ENCODE assay signal across 8 cellular contexts in the genomic region with DNA sequence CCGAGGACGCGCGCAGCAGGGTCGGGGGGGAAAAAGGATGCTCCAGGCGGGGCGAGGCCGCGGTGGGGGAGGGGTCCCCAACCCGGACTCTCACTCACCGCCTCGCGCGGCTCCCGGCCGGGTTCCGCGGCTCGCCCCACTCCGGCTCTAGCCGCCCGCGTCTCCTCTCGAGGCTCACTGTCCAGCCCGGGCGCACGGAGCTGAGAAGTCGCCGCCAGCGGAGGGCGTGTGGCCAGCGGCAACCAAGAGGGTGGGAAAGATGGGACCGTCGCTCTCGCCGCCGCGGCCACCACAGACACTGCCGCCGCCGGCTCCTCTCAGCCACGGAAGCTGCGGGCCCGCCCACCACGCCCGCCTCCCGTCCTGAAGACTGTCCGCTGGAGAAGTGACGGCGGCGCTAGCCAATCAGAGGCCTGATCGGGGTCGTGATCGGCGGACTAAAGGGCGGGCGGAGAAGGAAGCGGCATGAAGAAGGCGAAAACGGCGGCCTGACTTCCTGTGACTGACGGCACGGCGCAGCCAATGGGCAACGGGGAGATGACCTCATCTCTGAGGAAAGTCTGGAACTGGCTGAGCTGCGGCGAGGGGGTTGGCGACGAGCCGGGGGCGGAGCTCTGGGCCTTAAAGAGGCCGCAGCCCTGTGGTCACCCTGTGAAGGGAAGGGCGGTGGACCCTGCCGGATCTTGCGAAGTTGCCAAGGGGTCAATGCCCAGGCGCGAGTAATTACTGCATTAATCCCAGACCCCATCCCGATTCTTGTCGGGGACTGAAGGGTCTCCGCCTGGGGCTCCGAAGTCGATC. TPM values are rescaled to one million over a fixed set of nuclear protein-coding genes. Genes with fewer than 3 reads are reported as not detected.
DNase-seq lines count a peak whose midpoint lies in the region; ATAC-seq and TF ChIP-seq lines count a peak whose summit lies in the region.

A gene (minus strand): TSS at position 340 of the 801 bp plus-strand sequence.

- TF ChIP-seq CTCF in upper lobe of right lung (IDR thresholded peaks at IDR 0.05), result no peak

- H3K4me1 Mint-ChIP-seq in T-helper 17 cell, result peaks cover 27% of the 10 kb centered on the region

- no peaks in the 10 kb centered on the region for H3K9me3 ChIP-seq in T-helper 17 cell (ENCODE audit: control insufficient read depth, low read length, poor library complexity, severe bottlenecking)
- no peaks in the 10 kb centered on the region for H3K9me3 ChIP-seq in upper lobe of right lung

- no peaks in the 10 kb centered on the region for H3K27me3 Mint-ChIP-seq in T-helper 17 cell

- ATAC-seq in HG02885 (IDR thresholded peaks at IDR 0.05; ENCODE audit: poor library complexity, unreplicated experiment) (peak; percentile 95), T-helper 17 cell (peak; percentile 94), left cardiac atrium (peak; percentile 97 to 98), upper lobe of right lung (peak; percentile 97)

- DNase-seq in NCI-H1694 treated with DMSO at 0.1 percent for 48 hours (lab: John Stamatoyannopoulos, UW) (peak; percentile 99), T-helper 17 cell (peak; percentile 97 to 98 (median 98)), amygdala (lab: John Stamatoyannopoulos, UW) (peak; percentile 93 to 100 (median 100)), left cardiac atrium (peak; percentile 100), posterior vena cava (ENCODE audit: low spot score) (peak; percentile 100), upper lobe of right lung (peak; percentile 100)

- peaks cover 28% of the 10 kb centered on the region for H3K4me1 ChIP-seq in upper lobe of right lung

- no peaks in the 10 kb centered on the region for H3K36me3 ChIP-seq in upper lobe of right lung

- H3K36me3 Mint-ChIP-seq in T-helper 17 cell (ENCODE audit: low read depth), result peaks cover 6% of the 10 kb centered on the region

- peak within 1 kb of the TSS; percentile 91 for H3K27ac ChIP-seq in upper lobe of right lung

- TF ChIP-seq POLR2A in GM15510 (IDR thresholded peaks at IDR 0.05; ENCODE audit: borderline replicate concordance, extremely low read depth, insufficient read length), result peak; percentile 82

- peak within 1 kb of the TSS; percentile 97 for H3K4me3 ChIP-seq in upper lobe of right lung

- peak within 1 kb of the TSS; percentile 97 for H3K4me3 Mint-ChIP-seq in T-helper 17 cell

- intact Hi-C loops in left cardiac atrium (cut with DNase I), result no loop called here
- intact Hi-C loops in posterior vena cava (cut with DNase I), result loop anchor here in 1 of 2 donors (5.0 kb wide), 1 partner anchor 104 kb away; no protein-coding TSS in a partner anchor
- intact Hi-C loops in upper lobe of right lung (cut with DNase I), result no loop called here

- no peaks in the 10 kb centered on the region for H3K27me3 ChIP-seq in upper lobe of right lung

- peak within 1 kb of the TSS; percentile 96 for H3K27ac Mint-ChIP-seq in T-helper 17 cell

RNA-seq across cellular contexts. Expression of the gene that starts here (rescaled TPM):
- total RNA-seq in T-helper 17 cell, result 10 to 100 TPM; 70.1 to 71.5 TPM
- 10 to 100 TPM; 28.8 to 34.3 TPM for total RNA-seq in left cardiac atrium
- total RNA-seq in posterior vena cava, result 10 to 100 TPM; 72.8 to 76.5 TPM
- 60.4 TPM for total RNA-seq in upper lobe of right lung

Comparison
In these comparisons a context has a peak if more than half of its experiments do, and no peak if none do; other contexts are left out.
1. Peak in every context shown above with its lines: DNase-seq, ATAC-seq, H3K4me3 ChIP-seq and H3K27ac ChIP-seq.